9 cellular contexts compared by ENCODE assay signal in genomic region chr6:12348530-12349511, GRCh38. TPM values are rescaled to one million over a fixed set of nuclear protein-coding genes. Genes with fewer than 3 reads are reported as not detected.
DNase-seq lines count a peak whose midpoint lies in the region; ATAC-seq and TF ChIP-seq lines count a peak whose summit lies in the region.
"Had no signal": no experiment of that assay in that cellular context is flagged by ENCODE, and none has a peak within 500 bp of the region (broad histone marks: within the 10 kb centered on the region; RNA-seq: fewer than 3 reads in every experiment).

No MANE protein-coding gene starts in this region.

- peaks cover 0 to 1% of the 10 kb centered on the region in 2 donors for H3K36me3 Mint-ChIP-seq in activated T-cell treated with anti-CD3 and anti-CD28 coated beads, Interleukin-2, amount 50 U/mL, for 72 hours (ENCODE audit: insufficient read depth in 2 of 2)
- H3K36me3 Mint-ChIP-seq: T-cell had no signal

- H3K4me3 ChIP-seq in HCT116 (replicated peaks in 1 of 2; ENCODE audit: low read depth in 1 of 2, low read length in 2 of 2) = peak overlapping the region in 1 of 2 experiments; percentile 42; a peak in 2 of 4 replicates
- no peak overlapping the region for H3K4me3 ChIP-seq in adipocyte (ENCODE audit: low read length)
- no peak overlapping the region for H3K4me3 ChIP-seq in upper lobe of left lung

- CTCF ChIA-PET in HCT116 (lab: Charles Lee) = no interaction called here

- H4K20me1 ChIP-seq in HCT116 (ENCODE audit: insufficient read depth) = no peaks in the 10 kb centered on the region

- RAD21 ChIA-PET in HCT116 (lab: Charles Lee; ENCODE audit: low non-redundant PET in 1 of 2, low total read pairs in 2 of 2, uncharacterized antibody in 2 of 2, unreplicated experiment in 2 of 2) = interaction anchor here in 1 of 2 experiments (0.5 kb wide), 1 partner anchor 58 kb away, joined by 5 read pairs; no protein-coding TSS in a partner anchor

- DNase-seq in HCT116 (ENCODE audit: low read depth, low spot score) (peak; percentile 83), adipocyte (ENCODE audit: low read depth) (peak; percentile 76), iris pigment epithelial cell (ENCODE audit: low read depth) (peak; percentile 83), upper lobe of left lung (peak in 1 of 2 donors; percentile 38), posterior cingulate gyrus (no peak)
- DNase-seq in activated CD4-positive, alpha-beta T cell treated with anti-CD3 and anti-CD28 coated beads for 1 hour = no peak
- DNase-seq in activated T-cell treated with anti-CD3 and anti-CD28 coated beads, Interleukin-2, amount 50 U/mL, for 72 hours = no peak
- DNase-seq: T-cell had no signal

- no peaks in the 10 kb centered on the region for H3K36me3 ChIP-seq in HCT116 (ENCODE audit: control insufficient read depth in 1 of 2, insufficient read depth in 2 of 2, low read length in 2 of 2)
- H3K36me3 ChIP-seq in adipocyte (ENCODE audit: control insufficient read depth, insufficient read depth, low read length, severe bottlenecking) = no peaks in the 10 kb centered on the region
- no peaks in the 10 kb centered on the region for H3K36me3 ChIP-seq in upper lobe of left lung

- H3K4me1 ChIP-seq in HCT116 (ENCODE audit: control insufficient read depth in 1 of 2, insufficient read depth in 2 of 2, low read length in 2 of 2) (peaks cover 8 to 35% of the 10 kb centered on the region in 2 experiments; a peak in 3 of 4 replicates), adipocyte (ENCODE audit: control insufficient read depth, insufficient read depth, low read length) (peaks cover 17% of the 10 kb centered on the region), upper lobe of left lung (peaks cover 0 to 2% (median under 1%) of the 10 kb centered on the region in 4 donors)

- no peak overlapping the region for H3K27ac Mint-ChIP-seq in activated T-cell treated with anti-CD3 and anti-CD28 coated beads, Interleukin-2, amount 50 U/mL, for 72 hours
- H3K27ac Mint-ChIP-seq: stimulated activated naive CD8-positive, alpha-beta T cell treated with anti-CD3 and anti-CD28 coated beads, Interleukin-15, Interleukin-2, amounts not matched to agents 100 ng/mL and 50 ng/mL, for 24 hours; T-cell had no signal

- peak; percentile 94 for ATAC-seq in HCT116
- peak; percentile 50 to 92 for ATAC-seq in upper lobe of left lung (ENCODE audit: low FRiP score in 2 of 2)
- no peak for ATAC-seq in activated T-cell treated with anti-CD3 and anti-CD28 coated beads, Interleukin-2, amount 50 U/mL, for 72 hours (replicated peaks in 1 of 2)
- ATAC-seq: T-cell had no signal

- no peak overlapping the region for H3K27ac ChIP-seq in HCT116 (ENCODE audit: low read depth, low read length)
- H3K27ac ChIP-seq in upper lobe of left lung = peak overlapping the region in 1 of 4 donors; percentile 7

- POLR2A ChIA-PET in HCT116 (lab: Charles Lee) = interaction anchor here (0.8 kb wide), 1 partner anchor 11 kb away, joined by 3 read pairs; no protein-coding TSS in a partner anchor

- no peak for TF ChIP-seq CTCF in HCT116 (IDR thresholded peaks at IDR 0.05 in 2 of 3, conservative IDR thresholded peaks at IDR 0.05 in 1 of 3; ENCODE audit: borderline replicate concordance in 1 of 3, insufficient read depth in 1 of 3, low read depth in 2 of 3, low read length in 2 of 3)
- TF ChIP-seq CTCF in upper lobe of left lung (IDR thresholded peaks at IDR 0.05) = no peak

- H2AFZ ChIP-seq in HCT116 (ENCODE audit: low read depth, low read length, poor library complexity, severe bottlenecking) = peak overlapping the region; percentile 0

- H3K4me3 Mint-ChIP-seq in activated T-cell treated with anti-CD3 and anti-CD28 coated beads, Interleukin-2, amount 50 U/mL, for 72 hours = no peak overlapping the region
- H3K4me3 Mint-ChIP-seq: stimulated activated naive CD8-positive, alpha-beta T cell treated with anti-CD3 and anti-CD28 coated beads, Interleukin-15, Interleukin-2, amounts not matched to agents 100 ng/mL and 50 ng/mL, for 24 hours; T-cell had no signal

- no peaks in the 10 kb centered on the region for H3K79me2 ChIP-seq in HCT116 (ENCODE audit: insufficient read depth, low read length)

- no peaks in the 10 kb centered on the region for H3K9me2 ChIP-seq in HCT116 (ENCODE audit: insufficient read depth)

- peak overlapping the region; percentile 72 for H3K4me2 ChIP-seq in HCT116 (ENCODE audit: low read length)

- H3K27me3 ChIP-seq in HCT116 (ENCODE audit: insufficient read depth, low read length) (no peaks in the 10 kb centered on the region), adipocyte (replicated peaks; ENCODE audit: control insufficient read depth, insufficient read depth, low read length) (no peaks in the 10 kb centered on the region), upper lobe of left lung (no peaks in the 10 kb centered on the region)

- H3K9me3 Mint-ChIP-seq in activated T-cell treated with anti-CD3 and anti-CD28 coated beads, Interleukin-2, amount 50 U/mL, for 72 hours = peaks cover 1 to 7% of the 10 kb centered on the region in 2 donors

- TF ChIP-seq POLR2A in HCT116 (IDR thresholded peaks at IDR 0.05; ENCODE audit: borderline replicate concordance, extremely low read depth, insufficient read depth, insufficient read length) (no peak), upper lobe of left lung (IDR thresholded peaks at IDR 0.05) (no peak)

- H3K4me1 Mint-ChIP-seq in activated T-cell treated with anti-CD3 and anti-CD28 coated beads, Interleukin-2, amount 50 U/mL, for 72 hours (ENCODE audit: low read depth) = no peaks in the 10 kb centered on the region
- H3K4me1 Mint-ChIP-seq: T-cell had no signal

- H3K9ac ChIP-seq in HCT116 (ENCODE audit: low read length) (0 out of 2 replicates have a peak overlapping the region, but pooled peaks have one; percentile 13), adipocyte (ENCODE audit: low read length) (no peak overlapping the region)

- H3K27me3 Mint-ChIP-seq in activated T-cell treated with anti-CD3 and anti-CD28 coated beads, Interleukin-2, amount 50 U/mL, for 72 hours (ENCODE audit: low read depth) = peaks cover 6% of the 10 kb centered on the region

- H3K9me3 ChIP-seq in HCT116 (ENCODE audit: control insufficient read depth in 1 of 2, insufficient read depth in 1 of 2, low read depth in 1 of 2, low read length in 2 of 2) = no peaks in the 10 kb centered on the region
- H3K9me3 ChIP-seq in adipocyte (ENCODE audit: control insufficient read depth, low read length) = peaks cover 12% of the 10 kb centered on the region
- H3K9me3 ChIP-seq in upper lobe of left lung = peaks cover 0 to 14% (median 9%) of the 10 kb centered on the region in 4 donors

- TF ChIP-seq EP300 in upper lobe of left lung (IDR thresholded peaks at IDR 0.05) = no peak

- peak; percentile 20; the same call in 1 of the 2 replicates for TF ChIP-seq RAD21 in HCT116 (IDR thresholded peaks at IDR 0.05; ENCODE audit: low read depth)

- BruUV-seq in HCT116 (replicated peaks; lab: Mats Ljungman, UMichigan) = no TSS peak

- 66 to 71% methylated on average over 6 of the region's 6 CpGs for WGBS in upper lobe of left lung, 2 donors

- intact Hi-C loops in HCT116 (cut with micrococcal nuclease) (no loop called here), posterior cingulate gyrus (cut with DNase I) (no loop called here)

TF ChIP-seq in HCT116, 20 proteins besides CTCF, POLR2A, EP300 and RAD21 (continues in another document):
- TF ChIP-seq POLR2AphosphoS5 (IDR thresholded peaks at IDR 0.05; ENCODE audit: low read depth, low read length) (peak; percentile 41; the same call in 1 of the 2 replicates), SRF (IDR thresholded peaks at IDR 0.05; ENCODE audit: low read depth) (peak; percentile 76), CEBPB (IDR thresholded peaks at IDR 0.05; ENCODE audit: low read depth) (peak; percentile 53; the same call in 1 of the 2 replicates), EGR1 (IDR thresholded peaks at IDR 0.05; ENCODE audit: low read depth) (peak; percentile 88), TCF7L2 (IDR thresholded peaks at IDR 0.05; ENCODE audit: borderline replicate concordance, extremely low read depth, insufficient read depth, insufficient read length) (peak; percentile 98), SP1 (IDR thresholded peaks at IDR 0.05; ENCODE audit: low read depth) (peak; percentile 96), EZH2phosphoT487 (IDR thresholded peaks at IDR 0.05; ENCODE audit: borderline replicate concordance) (no peak), MAX (IDR thresholded peaks at IDR 0.05) (0 out of 2 replicates have a peak, but pooled peaks have one; percentile 39), ZFX (IDR thresholded peaks at IDR 0.05) (no peak), JUND (IDR thresholded peaks at IDR 0.05) (peak; percentile 99), REST (IDR thresholded peaks at IDR 0.05; ENCODE audit: low read depth) (no peak), CBX3 (IDR thresholded peaks at IDR 0.05; ENCODE audit: low read depth) (peak; percentile 91)

RNA-seq across cellular contexts. Expression of gene EDN1, which starts 58.7 kb away (rescaled TPM):
- total RNA-seq in HCT116 (2021; ENCODE audit: unreplicated experiment) (0.22 TPM), upper lobe of left lung (10 to 100 TPM in 3 of 6 donors, 1 to 10 TPM in 3; 6.5 to 40.6 (median 18.6) TPM)
- polyA plus RNA-seq in HCT116 (2012) = 0.25 and 0.26 TPM in 2 replicates
- total RNA-seq in activated T-cell treated with anti-CD3 and anti-CD28 coated beads, Interleukin-2, amount 50 U/mL, for 72 hours = under 1 TPM; 0.12 to 0.28 TPM

Comparison
In these comparisons a context has a peak if more than half of its experiments do, and no peak if none do; other contexts are left out.
1. ATAC-seq: peak in HCT116 (single experiment) and upper lobe of left lung (2 of 2); none in activated T-cell treated with anti-CD3 and anti-CD28 coated beads, Interleukin-2, amount 50 U/mL, for 72 hours (0 of 2).
2. DNase-seq: peak in HCT116 (single experiment), adipocyte (single experiment) and iris pigment epithelial cell (single experiment); none in posterior cingulate gyrus (0 of 10), activated CD4-positive, alpha-beta T cell treated with anti-CD3 and anti-CD28 coated beads for 1 hour (single experiment) and activated T-cell treated with anti-CD3 and anti-CD28 coated beads, Interleukin-2, amount 50 U/mL, for 72 hours (0 of 2).